8 cellular contexts compared by ENCODE assay signal in the genomic region with DNA sequence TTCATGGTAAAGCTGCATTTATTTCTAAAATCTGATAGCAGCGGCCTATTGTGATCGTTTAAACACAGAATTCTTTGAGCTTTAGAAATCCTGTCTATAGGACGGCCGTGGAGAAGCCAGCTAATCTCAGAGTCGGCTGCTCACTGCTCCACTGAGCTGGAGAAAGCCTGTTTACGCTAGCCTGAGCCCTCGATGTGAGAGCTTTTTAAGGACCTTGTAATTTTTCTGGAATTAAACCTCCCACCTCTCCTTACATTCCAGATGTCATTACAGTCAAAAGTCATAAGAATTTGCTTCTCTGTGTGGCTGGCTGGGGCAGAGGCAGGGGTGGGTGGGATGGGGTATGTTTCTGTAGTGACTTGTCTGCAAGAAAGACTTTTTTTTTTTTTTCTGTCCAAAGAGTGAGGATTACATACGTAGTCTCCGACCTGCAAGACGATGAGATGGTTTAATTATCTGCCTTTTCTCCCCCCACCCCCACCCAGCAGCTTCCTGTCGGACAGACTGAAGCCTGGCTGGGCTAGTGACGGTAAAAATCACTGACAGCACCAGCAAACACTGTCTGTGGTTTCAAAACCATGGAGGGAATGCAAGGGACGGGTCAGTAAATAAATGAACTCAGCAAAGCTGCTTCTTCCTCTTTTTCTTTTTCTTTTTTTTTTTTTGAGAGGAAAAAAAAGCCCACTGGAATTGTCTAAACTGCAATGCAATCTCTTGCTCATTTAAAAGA. TPM values are rescaled to one million over a fixed set of nuclear protein-coding genes. Genes with fewer than 3 reads are reported as not detected.
DNase-seq lines count a peak whose midpoint lies in the region; TF ChIP-seq lines count a peak whose summit lies in the region.

No MANE protein-coding gene starts in this region.

- no TSS peak for BruUV-seq in MCF 10A (replicated peaks; lab: Mats Ljungman, UMichigan)

- H3K27me3 ChIP-seq in breast epithelium (no peaks in the 10 kb centered on the region), WERI-Rb-1 (ENCODE audit: insufficient read depth, low read depth, severe bottlenecking) (no peaks in the 10 kb centered on the region), stomach smooth muscle (ENCODE audit: control insufficient read depth in 1 of 2, insufficient read depth in 2 of 2, low read length in 2 of 2) (no peaks in the 10 kb centered on the region)

- peaks cover 13 to 26% of the 10 kb centered on the region in 2 donors for H3K4me1 ChIP-seq in breast epithelium
- H3K4me1 ChIP-seq in stomach smooth muscle (ENCODE audit: control insufficient read depth, insufficient read depth, low read length) = peaks cover 31% of the 10 kb centered on the region

- H3K9me3 Mint-ChIP-seq in MCF 10A (ENCODE audit: unreplicated experiment) (no peaks in the 10 kb centered on the region), immature natural killer cell (no peaks in the 10 kb centered on the region)

- no peak overlapping the region for H3K4me3 Mint-ChIP-seq in MCF 10A (ENCODE audit: unreplicated experiment)
- H3K4me3 Mint-ChIP-seq in immature natural killer cell = peak overlapping the region; percentile 12 to 93 (median 55)

- H3K27ac ChIP-seq in breast epithelium (peak overlapping the region; percentile 68 to 85), WERI-Rb-1 (peak overlapping the region; percentile 80), stomach smooth muscle (ENCODE audit: low read length) (peak overlapping the region; percentile 41)

- POLR2A ChIA-PET in MCF 10A (lab: Yijun Ruan, JAX) = interaction anchor here (0.7 to 3.1 kb wide), 6 partner anchors 10 to 496 kb away, joined by 3 to 18 read pairs (median 4); a partner anchor contains a TSS

- TF ChIP-seq CTCF in breast epithelium (IDR thresholded peaks at IDR 0.05) = no peak
- no peak for TF ChIP-seq CTCF in MCF 10A (IDR thresholded peaks at IDR 0.05; ENCODE audit: unreplicated experiment)
- TF ChIP-seq CTCF in WERI-Rb-1 (IDR thresholded peaks at IDR 0.05; ENCODE audit: low read depth, low read length) = no peak

- no peak overlapping the region for H3K9ac ChIP-seq in stomach smooth muscle (ENCODE audit: low read length in 2 of 2)

- H3K27me3 Mint-ChIP-seq in MCF 10A (ENCODE audit: insufficient read depth, unreplicated experiment) (no peaks in the 10 kb centered on the region), immature natural killer cell (ENCODE audit: low read depth in 3 of 3) (peaks cover 3 to 12% (median 5%) of the 10 kb centered on the region in 3 donors)

- TF ChIP-seq POLR2A in breast epithelium (IDR thresholded peaks at IDR 0.05) = no peak

- DNase-seq in breast epithelium (ENCODE audit: low spot score in 2 of 2) (no peak), MCF 10A (ENCODE audit: unreplicated experiment) (no peak), WERI-Rb-1 (peak; percentile 67), immature natural killer cell (peak; percentile 29 to 41 (median 40)), NCI-H146 treated with DMSO at 0.1 percent for 48 hours (lab: John Stamatoyannopoulos, UW; ENCODE audit: unreplicated experiment) (no peak), DMS114 treated with DMSO at 0.1 percent for 48 hours (lab: John Stamatoyannopoulos, UW; ENCODE audit: unreplicated experiment) (no peak)
- no peak for DNase-seq in activated T-cell treated with anti-CD3 and anti-CD28 coated beads, Interleukin-2, amount 50 U/mL, for 48 hours

- H3K27ac Mint-ChIP-seq in MCF 10A (ENCODE audit: low read depth, unreplicated experiment) = no peak overlapping the region
- peak overlapping the region; percentile 17 to 88 (median 72) for H3K27ac Mint-ChIP-seq in immature natural killer cell

- H3K9me3 ChIP-seq in breast epithelium (no peaks in the 10 kb centered on the region), WERI-Rb-1 (ENCODE audit: severe bottlenecking) (no peaks in the 10 kb centered on the region), stomach smooth muscle (ENCODE audit: control insufficient read depth in 2 of 2, low read length in 2 of 2) (no peaks in the 10 kb centered on the region)

- CTCF ChIA-PET in MCF 10A (lab: Yijun Ruan, JAX) = interaction anchor here (1.2 kb wide), 1 partner anchor 37 kb away, joined by 7 read pairs; no protein-coding TSS in a partner anchor

- H3K36me3 Mint-ChIP-seq in MCF 10A (ENCODE audit: insufficient read depth, unreplicated experiment) = peaks cover 6% of the 10 kb centered on the region
- no peaks in the 10 kb centered on the region for H3K36me3 Mint-ChIP-seq in immature natural killer cell

- no peaks in the 10 kb centered on the region for H3K36me3 ChIP-seq in breast epithelium
- peaks cover 10% of the 10 kb centered on the region for H3K36me3 ChIP-seq in WERI-Rb-1
- no peaks in the 10 kb centered on the region for H3K36me3 ChIP-seq in stomach smooth muscle (ENCODE audit: control insufficient read depth in 2 of 2, insufficient read depth in 2 of 2, low read length in 2 of 2)

- H3K4me3 ChIP-seq in breast epithelium (peak overlapping the region in 1 of 3 donors; percentile 17), WERI-Rb-1 (ENCODE audit: low read depth, low read length) (peak overlapping the region; percentile 4), stomach smooth muscle (ENCODE audit: low read length in 2 of 2) (peak overlapping the region in 1 of 2 donors; percentile 22)

- H3K4me1 Mint-ChIP-seq in MCF 10A (ENCODE audit: insufficient read depth, unreplicated experiment) = peaks cover 8% of the 10 kb centered on the region
- H3K4me1 Mint-ChIP-seq in immature natural killer cell = peaks cover 44 to 56% of the 10 kb centered on the region in 2 donors

- intact Hi-C loops in breast epithelium (cut with DNase I; ENCODE audit: low total_unique reads) (no loop called here), MCF 10A (cut with micrococcal nuclease) (loop anchor here (5.0 kb wide), 1 partner anchor 36 kb away; a partner anchor contains a TSS)

RNA-seq across cellular contexts. Expression of a gene that starts 31.8 kb away (rescaled TPM):
- total RNA-seq in breast epithelium = 100 to 1,000 TPM in 1 of 3 donors, 10 to 100 TPM in 2; 74.6 to 128 (median 88.8) TPM
- 73.5 and 78.1 TPM in 2 replicates for total RNA-seq in MCF 10A (2022)
- 10 to 100 TPM; 30.5 to 78.8 (median 39.2) TPM for polyA plus RNA-seq in immature natural killer cell

RNA-seq across cellular contexts. Expression of a gene that starts 38.1 kb away (rescaled TPM):
- total RNA-seq in breast epithelium (1 to 10 TPM; 5.1 to 7.3 (median 5.9) TPM), MCF 10A (2022) (6.8 and 7.0 TPM in 2 replicates)
- 1 to 10 TPM; 2.6 to 3.9 (median 3.6) TPM for polyA plus RNA-seq in immature natural killer cell

RNA-seq across cellular contexts. Expression of a gene that starts 38.4 kb away (rescaled TPM):
- total RNA-seq in breast epithelium (10 to 100 TPM in 1 of 3 donors, 1 to 10 TPM in 2; 3.8 to 10.4 (median 4.9) TPM), MCF 10A (2022) (7.2 and 12.9 TPM in 2 replicates)
- 1 to 10 TPM; 4.9 to 9.6 (median 7.9) TPM for polyA plus RNA-seq in immature natural killer cell

Comparison
In these comparisons a context has a peak if more than half of its experiments do, and no peak if none do; other contexts are left out.
1. DNase-seq: peak in WERI-Rb-1 (single experiment) and immature natural killer cell (3 of 3); none in breast epithelium (0 of 2), MCF 10A (single experiment), NCI-H146 treated with DMSO at 0.1 percent for 48 hours (single experiment), activated T-cell treated with anti-CD3 and anti-CD28 coated beads, Interleukin-2, amount 50 U/mL, for 48 hours (0 of 2) and DMS114 treated with DMSO at 0.1 percent for 48 hours (single experiment).
2. Peak in every context shown above with its lines, with median percentiles within 50 percentile points of each other: H3K27ac ChIP-seq.